In genomic region chr22:40877488-40877887, GRCh38 we compare ENCODE assay signal across 1 cellular context.
TF ChIP-seq lines count a peak whose summit lies in the region.

No MANE protein-coding gene starts in this region.

TF ChIP-seq in GM23338, 12 proteins besides CTCF, POLR2A, EP300 and RAD21 (continued from another document):
- TF ChIP-seq ZNF462 (CRISPR knock-in tag; IDR thresholded peaks at IDR 0.05), result no peak
- TF ChIP-seq ZNF114 (CRISPR knock-in tag; IDR thresholded peaks at IDR 0.05), result no peak
- no peak for TF ChIP-seq REST (IDR thresholded peaks at IDR 0.05; ENCODE audit: unreplicated experiment)
- no peak for TF ChIP-seq ETS1 (IDR thresholded peaks at IDR 0.05)
- TF ChIP-seq JUNB (IDR thresholded peaks at IDR 0.05; ENCODE audit: unreplicated experiment), result no peak
- no peak for TF ChIP-seq NANOG (IDR thresholded peaks at IDR 0.05; ENCODE audit: borderline replicate concordance)
- no peak for TF ChIP-seq EZH2 (IDR thresholded peaks at IDR 0.05; ENCODE audit: low read depth, unreplicated experiment)
- TF ChIP-seq EZH2phosphoT487 (IDR thresholded peaks at IDR 0.05; ENCODE audit: unreplicated experiment), result no peak
- TF ChIP-seq STAT1 (IDR thresholded peaks at IDR 0.05; ENCODE audit: unreplicated experiment), result no peak
- TF ChIP-seq ZNF331 (CRISPR knock-in tag; IDR thresholded peaks at IDR 0.05; ENCODE audit: low read depth), result no peak
- TF ChIP-seq CREB1 (CRISPR knock-in tag; IDR thresholded peaks at IDR 0.05; ENCODE audit: low read depth), result no peak
